17 cellular contexts compared by ENCODE assay signal in genomic region chr2:65558748-65559147, GRCh38.
DNase-seq lines count a peak whose midpoint lies in the region; ATAC-seq, FAIRE-seq and TF ChIP-seq lines count a peak whose summit lies in the region.
"Had no signal": no experiment of that assay in that cellular context is flagged by ENCODE, and none has a peak within 500 bp of the region (broad histone marks: within the 10 kb centered on the region; RNA-seq: fewer than 3 reads in every experiment).

No MANE protein-coding gene starts in this region.

- H3K4me1 ChIP-seq in H1 (replicated peaks in 1 of 4; ENCODE audit: control insufficient read depth in 3 of 4, insufficient read depth in 4 of 4, low read length in 3 of 4) (peaks cover 5 to 12% (median 10%) of the 10 kb centered on the region in 4 experiments), iPS-20b (ENCODE audit: insufficient read depth, low read length) (peaks cover 17% of the 10 kb centered on the region)
- H3K4me1 ChIP-seq: Caco-2 had no signal

- no peak for TF ChIP-seq POLR2A in H1 (IDR thresholded peaks at IDR 0.05; ENCODE audit: control extremely low read depth in 1 of 2, low read depth in 2 of 2, low read length in 2 of 2)

- H3K79me2 ChIP-seq in H1 (ENCODE audit: control insufficient read depth in 1 of 2, insufficient read depth in 2 of 2, low read length in 2 of 2): no peaks in the 10 kb centered on the region

- H2BK120ac ChIP-seq in H1 (replicated peaks; ENCODE audit: low read depth, low read length): no peak overlapping the region

- no peaks in the 10 kb centered on the region for H3K36me3 Mint-ChIP-seq in activated naive CD4-positive, alpha-beta T cell treated with anti-CD3 and anti-CD28 coated beads, Interleukin-2, amount 50 U/mL, for 24 hours
- H3K36me3 Mint-ChIP-seq: CD8-positive, alpha-beta memory T cell had no signal

- peak overlapping the region; percentile 25 for H3K27ac Mint-ChIP-seq in activated naive CD4-positive, alpha-beta T cell treated with anti-CD3 and anti-CD28 coated beads, Interleukin-2, amount 50 U/mL, for 24 hours
- H3K27ac Mint-ChIP-seq: CD8-positive, alpha-beta memory T cell had no signal

- H2BK20ac ChIP-seq in H1 (ENCODE audit: low read length): no peak overlapping the region

- CTCF ChIA-PET in H1 (lab: Charles Lee; ENCODE audit: partially characterized antibody): interaction anchor here (0.6 to 2.2 kb wide), 3 partner anchors 20 to 207 kb away, joined by 3 to 5 read pairs (median 4); no protein-coding TSS in a partner anchor

- no peak for DNase-seq in activated naive CD4-positive, alpha-beta T cell treated with Interleukin-2 at 50 U/mL for 16 hours
- DNase-seq in H1 (ENCODE audit: low read depth in 1 of 2, low spot score in 2 of 2) (no peak), NCI-H2081 (lab: John Stamatoyannopoulos, UW) (no peak)
- DNase-seq: AML-193; Caco-2; CD8-positive, alpha-beta memory T cell; DND-41; GM23248 had no signal

- no peaks in the 10 kb centered on the region for H4K20me1 ChIP-seq in H1 (replicated peaks in 1 of 2; ENCODE audit: control insufficient read depth in 1 of 2, insufficient read depth in 2 of 2, low read length in 2 of 2)

- H3K56ac ChIP-seq in H1 (replicated peaks; ENCODE audit: insufficient read length, low read depth, low read length): no peak overlapping the region

- H3K4me1 Mint-ChIP-seq in activated naive CD4-positive, alpha-beta T cell treated with anti-CD3 and anti-CD28 coated beads, Interleukin-2, amount 50 U/mL, for 24 hours: no peaks in the 10 kb centered on the region
- H3K4me1 Mint-ChIP-seq: CD8-positive, alpha-beta memory T cell had no signal

- 52% methylated on average over 9 of the region's 9 CpGs; no CpG with 5 or more reads in 1 of the 2 experiments for WGBS in H1 (ENCODE audit: extremely low coverage in 1 of 2, insufficient coverage in 1 of 2, insufficient read length in 1 of 2, insufficient replicate concordance in 2 of 2, low coverage in 1 of 2, low lambda C conversion rate in 2 of 2, missing lambda C conversion rate in 1 of 2), 2 experiments

- peak; percentile 28 for FAIRE-seq in H1 (lab: Jason Lieb, UNC)
- FAIRE-seq: HepG2 had no signal

- H4K5ac ChIP-seq in H1 (ENCODE audit: insufficient read length, low read depth, low read length): no peak overlapping the region

- TF ChIP-seq CTCF in H1 (IDR thresholded peaks at IDR 0.05; ENCODE audit: control extremely low read depth in 1 of 3, insufficient read depth in 1 of 3, low read depth in 1 of 3, low read length in 3 of 3): no peak

- 0 out of 2 replicates have a peak, but pooled peaks cover 2% of the 10 kb centered on the region for H3K23me2 ChIP-seq in H1 (ENCODE audit: low read depth, low read length)

- H3K36me3 ChIP-seq in H1 (ENCODE audit: control insufficient read depth in 2 of 4, insufficient read depth in 4 of 4, low read length in 3 of 4) (no peaks in the 10 kb centered on the region), iPS-20b (ENCODE audit: insufficient read depth, low read depth, low read length) (no peaks in the 10 kb centered on the region)
- H3K36me3 ChIP-seq: BLaER1, HAP-1 had no signal

- 0 out of 2 replicates have a peak overlapping the region, but pooled peaks have one; percentile 16 for H2BK15ac ChIP-seq in H1 (ENCODE audit: low read length)

- H3K79me1 ChIP-seq in H1 (ENCODE audit: low read depth, low read length): no peaks in the 10 kb centered on the region

- no peak for TF ChIP-seq RAD21 in H1 (IDR thresholded peaks at IDR 0.05 in 1 of 2, conservative IDR thresholded peaks at IDR 0.05 in 1 of 2; ENCODE audit: low read depth in 2 of 2, low read length in 2 of 2)

- peak overlapping the region; percentile 52 to 61 for H3K4me2 ChIP-seq in H1 (ENCODE audit: insufficient read depth in 1 of 2, low read depth in 2 of 2, low read length in 2 of 2)
- H3K4me2 ChIP-seq: BLaER1, KMS-11 had no signal

- no peak overlapping the region for H2BK5ac ChIP-seq in H1 (ENCODE audit: low read depth, low read length)

- H4K91ac ChIP-seq in H1 (replicated peaks; ENCODE audit: insufficient read length, low read length): no peak overlapping the region

- no peak overlapping the region for H2AK5ac ChIP-seq in H1 (ENCODE audit: low read depth, low read length)

- POLR2A ChIA-PET in H1 (lab: Charles Lee; ENCODE audit: partially characterized antibody): no interaction called here

- no peak overlapping the region for H3K23ac ChIP-seq in H1 (ENCODE audit: insufficient read length)

- ATAC-seq in HG02763 (IDR thresholded peaks at IDR 0.05; ENCODE audit: unreplicated experiment) (no peak), HG03280 (IDR thresholded peaks at IDR 0.05; ENCODE audit: unreplicated experiment) (no peak)
- ATAC-seq: HepG2 had no signal

- peaks cover 0 to 11% (median 4%) of the 10 kb centered on the region in 4 experiments; a peak in 5 of 7 replicates for H3K27me3 ChIP-seq in H1 (replicated peaks in 1 of 4; ENCODE audit: control insufficient read depth in 3 of 4, extremely low read depth in 1 of 4, insufficient read depth in 3 of 4, low read length in 3 of 4)
- H3K27me3 ChIP-seq in iPS-20b (ENCODE audit: insufficient read depth, low read length): peaks cover 30% of the 10 kb centered on the region; the same call in 1 of the 2 replicates
- H3K27me3 ChIP-seq: BLaER1 had no signal

- H2AFZ ChIP-seq in H1 (ENCODE audit: low read length): no peak overlapping the region
- H2AFZ ChIP-seq: GM23248 had no signal

- no peak overlapping the region for H3K4me3 Mint-ChIP-seq in activated naive CD4-positive, alpha-beta T cell treated with anti-CD3 and anti-CD28 coated beads, Interleukin-2, amount 50 U/mL, for 24 hours
- H3K4me3 Mint-ChIP-seq: CD8-positive, alpha-beta memory T cell had no signal

- H3K18ac ChIP-seq in H1 (ENCODE audit: extremely low read depth, low read length): no peak overlapping the region

- no peak overlapping the region for H3K27ac ChIP-seq in H1 (ENCODE audit: low read depth, low read length)
- no peak overlapping the region for H3K27ac ChIP-seq in iPS-20b (ENCODE audit: low read length)
- H3K27ac ChIP-seq: 22Rv1, BLaER1, GM23248, KMS-11 had no signal

- no peak for TF ChIP-seq EP300 in H1 (IDR thresholded peaks at IDR 0.05; ENCODE audit: borderline replicate concordance in 1 of 2, low read depth in 2 of 2, low read length in 2 of 2)

- H2BK12ac ChIP-seq in H1 (ENCODE audit: low read depth, low read length): no peak overlapping the region

- H3K9me3 Mint-ChIP-seq in activated naive CD4-positive, alpha-beta T cell treated with anti-CD3 and anti-CD28 coated beads, Interleukin-2, amount 50 U/mL, for 24 hours: no peaks in the 10 kb centered on the region
- H3K9me3 Mint-ChIP-seq: CD8-positive, alpha-beta memory T cell had no signal

- H4K8ac ChIP-seq in H1 (ENCODE audit: extremely low read depth, insufficient read depth, low read length): no peak overlapping the region

- no peak overlapping the region for H3K14ac ChIP-seq in H1 (ENCODE audit: insufficient read length)

- H3K4me3 ChIP-seq in H1 (ENCODE audit: extremely low read depth in 1 of 4, insufficient read depth in 2 of 4, low read depth in 3 of 4, low read length in 4 of 4): peak overlapping the region in 2 of 4 experiments; percentile 7 to 31; a peak in 3 of 8 replicates
- H3K4me3 ChIP-seq in iPS-20b (ENCODE audit: low read length): peak overlapping the region; percentile 48
- H3K4me3 ChIP-seq: BLaER1, GM23248, HAP-1 had no signal

- H3K27me3 Mint-ChIP-seq in activated naive CD4-positive, alpha-beta T cell treated with anti-CD3 and anti-CD28 coated beads, Interleukin-2, amount 50 U/mL, for 24 hours: no peaks in the 10 kb centered on the region

- no peak overlapping the region for H3K9ac ChIP-seq in H1 (replicated peaks in 1 of 4; ENCODE audit: extremely low read depth in 1 of 4, low read depth in 3 of 4, low read length in 3 of 4)
- no peak overlapping the region for H3K9ac ChIP-seq in iPS-20b (ENCODE audit: low read depth, low read length)
- H3K9ac ChIP-seq: BLaER1, GM23248, KMS-11 had no signal

- H3K9me3 ChIP-seq in H1 (ENCODE audit: insufficient read depth in 2 of 2, low read depth in 1 of 2, low read length in 1 of 2): no peaks in the 10 kb centered on the region
- H3K9me3 ChIP-seq in iPS-20b (ENCODE audit: insufficient read depth, low read depth, low read length): no peaks in the 10 kb centered on the region
- H3K9me3 ChIP-seq: BLaER1, Caco-2, HAP-1 had no signal

- H3K4ac ChIP-seq in H1 (replicated peaks; ENCODE audit: insufficient read length, low read depth, low read length): no peak overlapping the region

TF ChIP-seq in H1, 55 proteins besides CTCF, POLR2A, EP300 and RAD21:
- no peak for TF ChIP-seq EZH2 (IDR thresholded peaks at IDR 0.05; ENCODE audit: low read depth, low read length, severe bottlenecking)
- peak; percentile 36; the same call in 1 of the 2 replicates for TF ChIP-seq TEAD4 (IDR thresholded peaks at IDR 0.05; ENCODE audit: low read depth, low read length)
- TF ChIP-seq YY1 (IDR thresholded peaks at IDR 0.05; ENCODE audit: low read depth, low read length): 0 out of 2 replicates have a peak, but pooled peaks have one; percentile 52
